Comparison of ENCODE assay signal across 17 cellular contexts in genomic region chr13:85853161-85853894, GRCh38. TPM values are rescaled to one million over a fixed set of nuclear protein-coding genes. Genes with fewer than 3 reads are reported as not detected.
"Had no signal": no experiment of that assay in that cellular context is flagged by ENCODE, and none has a peak within 500 bp of the region (broad histone marks: within the 10 kb centered on the region; RNA-seq: fewer than 3 reads in every experiment).

No MANE protein-coding gene starts in this region.

- ATAC-seq: foreskin keratinocyte; naive thymus-derived CD4-positive, alpha-beta T cell had no signal

- H3K9me3 ChIP-seq: colonic mucosa, tibial artery had no signal

- H3K4me1 ChIP-seq: colonic mucosa, tibial artery had no signal

- DNase-seq: colonic mucosa; dermis blood vessel endothelial cell; erythroblast; foreskin keratinocyte; head of caudate nucleus; mammary epithelial cell; naive thymus-derived CD4-positive, alpha-beta T cell; nephron progenitor cell; small intestine; stimulated activated CD4-positive, alpha-beta T cell treated with anti-CD3 and anti-CD28 coated beads, Interleukin-2, amount 100 ng/mL, for 48 hours; tibial artery had no signal

- H3K4me3 ChIP-seq: colonic mucosa, hepatocyte, tibial artery had no signal

- H3K79me2 ChIP-seq: hepatocyte had no signal

- H3K27ac ChIP-seq: colonic mucosa, foreskin keratinocyte, hepatocyte, neutrophil, tibial artery had no signal

- H2AFZ ChIP-seq: hepatocyte had no signal

- H3K36me3 ChIP-seq: colonic mucosa, neutrophil, tibial artery had no signal

- FAIRE-seq: endothelial cell of umbilical vein, small intestine had no signal

- H3K27me3 ChIP-seq: colonic mucosa, foreskin keratinocyte, hepatocyte, neutrophil, tibial artery had no signal

- H3K4me2 ChIP-seq: hepatocyte had no signal

RNA-seq across cellular contexts. Expression of gene SLITRK6, which starts 54.1 kb away (rescaled TPM):
- total RNA-seq: dermis blood vessel endothelial cell; endothelial cell of umbilical vein; kidney epithelial cell; mesenteric fat pad; naive thymus-derived CD4-positive, alpha-beta T cell; pulmonary artery endothelial cell had no signal
- polyA plus RNA-seq: endothelial cell of umbilical vein; naive thymus-derived CD4-positive, alpha-beta T cell had no signal
